ENCODE assay signal across 18 cellular contexts in the genomic region with DNA sequence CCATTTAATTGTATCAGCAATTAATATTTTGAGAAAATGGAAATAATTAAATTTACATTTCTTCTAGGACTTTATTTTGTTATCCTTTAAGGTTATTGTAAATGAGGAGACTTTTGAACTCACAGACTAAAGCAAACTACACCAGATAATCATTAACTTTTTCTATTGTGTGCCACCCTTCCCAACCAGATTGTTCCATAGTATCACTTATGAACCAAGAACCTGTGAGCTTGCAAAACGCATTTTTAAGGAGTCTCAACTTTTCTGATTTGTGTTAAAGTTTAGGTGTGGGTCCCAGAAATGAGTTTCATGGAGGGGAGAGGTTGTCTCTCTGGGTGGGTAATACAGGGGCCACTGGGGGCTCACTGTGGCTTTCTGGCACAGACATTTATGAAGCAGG.
DNase-seq lines count a peak whose midpoint lies in the region; ATAC-seq and TF ChIP-seq lines count a peak whose summit lies in the region.
"Had no signal": no experiment of that assay in that cellular context is flagged by ENCODE, and none has a peak within 500 bp of the region (broad histone marks: within the 10 kb centered on the region; RNA-seq: fewer than 3 reads in every experiment).

No MANE protein-coding gene starts in this region.

- H4K20me1 ChIP-seq in hepatocyte (ENCODE audit: insufficient read depth, poor library complexity, severe bottlenecking), result peaks cover 8% of the 10 kb centered on the region

- peak overlapping the region; percentile 67 for H3K4me2 ChIP-seq in hepatocyte

- H3K36me3 Mint-ChIP-seq in nephron progenitor cell (ENCODE audit: low read depth), result peaks cover 32% of the 10 kb centered on the region
- no peaks in the 10 kb centered on the region for H3K36me3 Mint-ChIP-seq in activated CD4-positive, alpha-beta memory T cell treated with anti-CD3 and anti-CD28 coated beads for 36 hours
- H3K36me3 Mint-ChIP-seq in activated T-cell treated with anti-CD3 and anti-CD28 coated beads, Interleukin-2, amount 50 U/mL, for 4 hours (ENCODE audit: insufficient read depth), result peaks cover 4% of the 10 kb centered on the region

- peaks cover 3 to 95% (median 61%) of the 10 kb centered on the region in 12 donors for H3K4me1 ChIP-seq in heart left ventricle
- H3K4me1 ChIP-seq in hepatocyte (ENCODE audit: insufficient read depth), result peaks cover 53% of the 10 kb centered on the region

- no peaks in the 10 kb centered on the region for H3K9me3 ChIP-seq in heart left ventricle
- H3K9me3 ChIP-seq in hepatocyte (ENCODE audit: low read depth), result no peaks in the 10 kb centered on the region
- H3K9me3 ChIP-seq: SK-N-SH had no signal

- no peaks in the 10 kb centered on the region for H3K27me3 ChIP-seq in heart left ventricle
- no peaks in the 10 kb centered on the region for H3K27me3 ChIP-seq in hepatocyte

- POLR2A ChIA-PET in activated CD4-positive, alpha-beta memory T cell treated with anti-CD3 and anti-CD28 coated beads for 36 hours (lab: Charles Lee), result no interaction called here

- H2AFZ ChIP-seq in hepatocyte, result no peak overlapping the region

- intact Hi-C loops in heart left ventricle (cut with DNase I), result loop anchor here in 3 of 10 donors (5.0 to 10.0 kb wide), 2 partner anchors 47 to 49 kb away; no protein-coding TSS in a partner anchor
- intact Hi-C loops in left ventricle myocardium superior (cut with micrococcal nuclease), result loop anchor here (10.0 kb wide), 1 partner anchor 49 kb away; no protein-coding TSS in a partner anchor
- intact Hi-C loops in activated CD4-positive, alpha-beta memory T cell treated with anti-CD3 and anti-CD28 coated beads for 36 hours (cut with micrococcal nuclease), result loop anchor here (2.0 kb wide), 1 partner anchor 39 kb away; no protein-coding TSS in a partner anchor

- H3K4me3 Mint-ChIP-seq in nephron progenitor cell, result no peak overlapping the region
- H3K4me3 Mint-ChIP-seq in activated CD4-positive, alpha-beta memory T cell treated with anti-CD3 and anti-CD28 coated beads for 36 hours, result no peak overlapping the region
- H3K4me3 Mint-ChIP-seq in activated T-cell treated with anti-CD3 and anti-CD28 coated beads, Interleukin-2, amount 50 U/mL, for 4 hours, result no peak overlapping the region

- H3K79me2 ChIP-seq in hepatocyte, result peaks cover 86% of the 10 kb centered on the region

- H3K36me3 ChIP-seq in heart left ventricle, result no peaks in the 10 kb centered on the region
- no peaks in the 10 kb centered on the region for H3K36me3 ChIP-seq in hepatocyte (replicated peaks; ENCODE audit: insufficient read depth, low read depth)

- no peak for TF ChIP-seq POLR2A in heart left ventricle (IDR thresholded peaks at IDR 0.05)

- H3K9me3 Mint-ChIP-seq in nephron progenitor cell, result peaks cover 6% of the 10 kb centered on the region
- no peaks in the 10 kb centered on the region for H3K9me3 Mint-ChIP-seq in activated CD4-positive, alpha-beta memory T cell treated with anti-CD3 and anti-CD28 coated beads for 36 hours
- no peaks in the 10 kb centered on the region for H3K9me3 Mint-ChIP-seq in activated T-cell treated with anti-CD3 and anti-CD28 coated beads, Interleukin-2, amount 50 U/mL, for 4 hours

- H3K4me1 Mint-ChIP-seq in nephron progenitor cell, result peaks cover 74% of the 10 kb centered on the region
- H3K4me1 Mint-ChIP-seq in activated CD4-positive, alpha-beta memory T cell treated with anti-CD3 and anti-CD28 coated beads for 36 hours (ENCODE audit: low read depth), result peaks cover 29% of the 10 kb centered on the region
- H3K4me1 Mint-ChIP-seq in activated T-cell treated with anti-CD3 and anti-CD28 coated beads, Interleukin-2, amount 50 U/mL, for 4 hours (ENCODE audit: low read depth), result peaks cover 62% of the 10 kb centered on the region

- ATAC-seq in heart left ventricle (no peak), left ventricle myocardium superior (no peak), HG03108 (IDR thresholded peaks at IDR 0.05; ENCODE audit: unreplicated experiment) (no peak)
- ATAC-seq in activated T-cell treated with anti-CD3 and anti-CD28 coated beads, Interleukin-2, amount 50 U/mL, for 4 hours, result no peak

- no peak overlapping the region for H3K4me3 ChIP-seq in heart left ventricle
- no peak overlapping the region for H3K4me3 ChIP-seq in hepatocyte

- CTCF ChIA-PET in activated CD4-positive, alpha-beta memory T cell treated with anti-CD3 and anti-CD28 coated beads for 36 hours (lab: Charles Lee), result interaction anchor here (0.6 kb wide), 1 partner anchor 44 kb away, joined by 4 read pairs; no protein-coding TSS in a partner anchor

- no peak for DNase-seq in heart left ventricle
- DNase-seq in left ventricle myocardium superior, result no peak
- peak; percentile 28 for DNase-seq in hepatocyte (ENCODE audit: low spot score)
- DNase-seq in nephron progenitor cell, result no peak
- DNase-seq in activated CD4-positive, alpha-beta memory T cell treated with anti-CD3 and anti-CD28 coated beads for 36 hours, result no peak
- no peak for DNase-seq in activated T-cell treated with anti-CD3 and anti-CD28 coated beads, Interleukin-2, amount 50 U/mL, for 4 hours
- no peak for DNase-seq in CD1c-positive myeloid dendritic cell (ENCODE audit: extremely low spot score)
- DNase-seq: C1 segment of cervical spinal cord, DMS53, GOT3, KBM-7, NCI-H1048, NCI-H1694 treated with DMSO at 0.1 percent for 48 hours, NCI-H446, SK-N-SH had no signal

- no peaks in the 10 kb centered on the region for H3K27me3 Mint-ChIP-seq in nephron progenitor cell (ENCODE audit: low read depth, poor library complexity)
- no peaks in the 10 kb centered on the region for H3K27me3 Mint-ChIP-seq in activated CD4-positive, alpha-beta memory T cell treated with anti-CD3 and anti-CD28 coated beads for 36 hours
- H3K27me3 Mint-ChIP-seq in activated T-cell treated with anti-CD3 and anti-CD28 coated beads, Interleukin-2, amount 50 U/mL, for 4 hours (ENCODE audit: low read depth), result peaks cover 2% of the 10 kb centered on the region

- peak overlapping the region; percentile 91 for H3K27ac Mint-ChIP-seq in nephron progenitor cell
- H3K27ac Mint-ChIP-seq in activated CD4-positive, alpha-beta memory T cell treated with anti-CD3 and anti-CD28 coated beads for 36 hours, result no peak overlapping the region

- H3K9me2 ChIP-seq in hepatocyte (replicated peaks; ENCODE audit: insufficient read depth), result no peaks in the 10 kb centered on the region
- H3K9me2 ChIP-seq: SK-N-SH had no signal

- 92 to 97% (median 96%) methylated on average over 1 of the region's 1 CpG for WGBS in heart left ventricle, 4 donors
- 54% methylated on average over 1 of the region's 1 CpG for WGBS in hepatocyte (ENCODE audit: low lambda C conversion rate, missing lambda C conversion rate)

- TF ChIP-seq CTCF in heart left ventricle (IDR thresholded peaks at IDR 0.05) (no peak), hepatocyte (IDR thresholded peaks at IDR 0.05; ENCODE audit: poor library complexity) (no peak), nephron progenitor cell (IDR thresholded peaks at IDR 0.05) (no peak)

- peak overlapping the region in 7 of 12 donors; percentile 15 to 93 (median 37) for H3K27ac ChIP-seq in heart left ventricle
- peak overlapping the region; percentile 86 for H3K27ac ChIP-seq in hepatocyte
- H3K27ac ChIP-seq: 22Rv1, HL-60 had no signal
